In genomic region chr9:127546125-127546832, GRCh38 we compare ENCODE assay signal across 10 cellular contexts.
DNase-seq lines count a peak whose midpoint lies in the region; ATAC-seq and TF ChIP-seq lines count a peak whose summit lies in the region.
"Had no signal": no experiment of that assay in that cellular context is flagged by ENCODE, and none has a peak within 500 bp of the region (broad histone marks: within the 10 kb centered on the region; RNA-seq: fewer than 3 reads in every experiment).

No MANE protein-coding gene starts in this region.

- no peaks in the 10 kb centered on the region for H3K9me2 ChIP-seq in PC-3 (replicated peaks; ENCODE audit: low read length)

- peaks cover 9% of the 10 kb centered on the region for H3K79me1 ChIP-seq in neuronal stem cell (ENCODE audit: low read depth, low read length)

- no peak overlapping the region for H4K8ac ChIP-seq in neuronal stem cell (ENCODE audit: low read depth, low read length)

- no peak overlapping the region for H3K23ac ChIP-seq in neuronal stem cell (ENCODE audit: low read depth, low read length, poor library complexity)

- no peaks in the 10 kb centered on the region for H3K9me3 Mint-ChIP-seq in endodermal cell

- H2AFZ ChIP-seq in ACC112 (ENCODE audit: low read length, unreplicated experiment): no peak overlapping the region
- H2AFZ ChIP-seq in PC-3 (ENCODE audit: low read length): no peak overlapping the region
- H2AFZ ChIP-seq in neuronal stem cell (ENCODE audit: low read length): no peak overlapping the region

- H3K9ac ChIP-seq in PC-3 (ENCODE audit: low read length): peak overlapping the region; percentile 39; the same call in 1 of the 2 replicates
- no peak overlapping the region for H3K9ac ChIP-seq in endodermal cell (ENCODE audit: extremely low read depth, low read length, poor library complexity, severe bottlenecking)
- peak overlapping the region; percentile 63 for H3K9ac ChIP-seq in neuronal stem cell (ENCODE audit: low read depth, low read length, poor library complexity)

- H3K36me3 ChIP-seq in ACC112 (ENCODE audit: insufficient read depth, low read length): 0 out of 2 replicates have a peak, but pooled peaks cover 9% of the 10 kb centered on the region
- H3K36me3 ChIP-seq in PC-3 (ENCODE audit: low read depth, low read length): peaks cover 5% of the 10 kb centered on the region; the same call in 1 of the 2 replicates
- H3K36me3 ChIP-seq in endodermal cell (ENCODE audit: control insufficient read depth, insufficient read depth, low read length): no peaks in the 10 kb centered on the region
- no peaks in the 10 kb centered on the region for H3K36me3 ChIP-seq in neuronal stem cell (replicated peaks in 1 of 2; ENCODE audit: control insufficient read depth in 2 of 2, insufficient read depth in 2 of 2, low read length in 2 of 2)

- BruUV-seq in PC-3 (replicated peaks; lab: Mats Ljungman, UMichigan): no TSS peak

- no peak overlapping the region for H2BK15ac ChIP-seq in neuronal stem cell (ENCODE audit: low read length)

- H3K4me2 ChIP-seq in PC-3 (ENCODE audit: low read length): peak overlapping the region; percentile 60
- H3K4me2 ChIP-seq in neuronal stem cell (ENCODE audit: insufficient read depth, low read length, poor library complexity, severe bottlenecking): no peak overlapping the region

- H3F3A ChIP-seq in PC-3 (ENCODE audit: low read length, unreplicated experiment): no peaks in the 10 kb centered on the region

- peaks cover 23% of the 10 kb centered on the region for H3K4me1 Mint-ChIP-seq in endodermal cell

- DNase-seq in PC-3: no peak
- no peak for DNase-seq in endodermal cell
- DNase-seq in neuronal stem cell (ENCODE audit: low spot score): no peak
- no peak for DNase-seq in activated effector memory CD4-positive, alpha-beta T cell treated with anti-CD3 and anti-CD28 coated beads, Interleukin-2, amount 50 U/mL, for 16 hours
- DNase-seq in activated gamma-delta T cell (lab: John Stamatoyannopoulos, UW): no peak
- DNase-seq: cortex of kidney, DMS79 treated with DMSO at 0.1 percent for 48 hours had no signal

- H3K18ac ChIP-seq in neuronal stem cell (ENCODE audit: low read length): peak overlapping the region; percentile 84

- no peak overlapping the region for H2BK120ac ChIP-seq in neuronal stem cell (ENCODE audit: low read depth, low read length)

- H2BK12ac ChIP-seq in neuronal stem cell (ENCODE audit: low read length): peak overlapping the region; percentile 88

- H3K27ac ChIP-seq in ACC112 (ENCODE audit: low read depth, low read length) (peak overlapping the region; percentile 65), PC-3 (ENCODE audit: low read length) (peak overlapping the region; percentile 82), endodermal cell (ENCODE audit: low read depth, low read length) (no peak overlapping the region), neuronal stem cell (replicated peaks; ENCODE audit: low read length) (no peak overlapping the region)

- H3K27me3 ChIP-seq in ACC112 (ENCODE audit: insufficient read depth, low read length) (no peaks in the 10 kb centered on the region), PC-3 (ENCODE audit: low read length) (no peaks in the 10 kb centered on the region), endodermal cell (ENCODE audit: control insufficient read depth, insufficient read depth, low read length, poor library complexity, severe bottlenecking) (no peaks in the 10 kb centered on the region), neuronal stem cell (ENCODE audit: control insufficient read depth in 3 of 3, insufficient read depth in 3 of 3, low read depth in 1 of 3, low read length in 3 of 3) (no peaks in the 10 kb centered on the region)

- no peak overlapping the region for H3K4ac ChIP-seq in neuronal stem cell (ENCODE audit: low read length)

- intact Hi-C loops in PC-3 (cut with micrococcal nuclease): no loop called here

- H2BK5ac ChIP-seq in neuronal stem cell (ENCODE audit: low read length): peak overlapping the region; percentile 29

- CTCF ChIA-PET in PC-3 (lab: Charles Lee): no interaction called here

- TF ChIP-seq CTCF in PC-3 (conservative IDR thresholded peaks at IDR 0.05; ENCODE audit: low read depth, low read length) (no peak), endodermal cell (conservative IDR thresholded peaks at IDR 0.05) (no peak)

- H3K14ac ChIP-seq in neuronal stem cell (ENCODE audit: low read length): peak overlapping the region; percentile 97

- H2AK5ac ChIP-seq in neuronal stem cell (ENCODE audit: low read depth, low read length): peak overlapping the region; percentile 88

- peaks cover 76% of the 10 kb centered on the region for H3K4me1 ChIP-seq in ACC112 (ENCODE audit: control insufficient read depth, insufficient read depth, low read length, unreplicated experiment)
- peaks cover 28% of the 10 kb centered on the region for H3K4me1 ChIP-seq in PC-3 (ENCODE audit: insufficient read depth, low read length)
- H3K4me1 ChIP-seq in endodermal cell (ENCODE audit: control insufficient read depth, insufficient read depth, low read length): peaks cover 8% of the 10 kb centered on the region
- H3K4me1 ChIP-seq in neuronal stem cell (ENCODE audit: control insufficient read depth in 2 of 2, insufficient read depth in 1 of 2, low read depth in 1 of 2, low read length in 2 of 2): peaks cover 6 to 19% of the 10 kb centered on the region in 2 donors

- H3K79me2 ChIP-seq in ACC112 (ENCODE audit: control insufficient read depth, insufficient read depth, low read length, unreplicated experiment) (peaks cover 97% of the 10 kb centered on the region), PC-3 (ENCODE audit: low read length) (peaks cover 95% of the 10 kb centered on the region)

- no peak overlapping the region for H3K4me3 ChIP-seq in ACC112 (ENCODE audit: low read depth, low read length)
- H3K4me3 ChIP-seq in PC-3 (ENCODE audit: low read length): no peak overlapping the region
- no peak overlapping the region for H3K4me3 ChIP-seq in endodermal cell (ENCODE audit: low read length)
- no peak overlapping the region for H3K4me3 ChIP-seq in neuronal stem cell (ENCODE audit: low read length in 2 of 2)

- peaks cover 29% of the 10 kb centered on the region for H4K20me1 ChIP-seq in PC-3 (ENCODE audit: low read length)

- no peaks in the 10 kb centered on the region for H3K27me3 Mint-ChIP-seq in endodermal cell (ENCODE audit: insufficient read depth)

- peak overlapping the region; percentile 76 for H3K27ac Mint-ChIP-seq in endodermal cell

- H4K91ac ChIP-seq in neuronal stem cell (ENCODE audit: low read depth, low read length, poor library complexity): no peak overlapping the region

- ATAC-seq in PC-3 (no peak; the same call in 1 of the 2 replicates), HG03378 (IDR thresholded peaks at IDR 0.05; ENCODE audit: unreplicated experiment) (no peak), HG03097 (IDR thresholded peaks at IDR 0.05; ENCODE audit: low FRiP score, unreplicated experiment) (no peak)

- POLR2A ChIA-PET in PC-3 (lab: Charles Lee; ENCODE audit: unreplicated experiment): interaction anchor here (0.5 kb wide), 1 partner anchor 27 kb away, joined by 3 read pairs; no protein-coding TSS in a partner anchor

- WGBS in endodermal cell (ENCODE audit: insufficient coverage in 1 of 2, insufficient read length in 1 of 2), 2 experiments: 94% methylated on average over 10 to 14 of the region's 14 CpGs
- no CpG with 5 or more reads among the region's 14 CpGs for WGBS in neuronal stem cell (ENCODE audit: extremely low coverage in 2 of 2, insufficient read length in 2 of 2, insufficient replicate concordance in 1 of 2), 2 donors

- H3K4me3 Mint-ChIP-seq in endodermal cell: no peak overlapping the region

- H3K9me3 ChIP-seq in PC-3 (ENCODE audit: low read length) (no peaks in the 10 kb centered on the region), endodermal cell (ENCODE audit: control insufficient read depth, low read length) (no peaks in the 10 kb centered on the region), neuronal stem cell (replicated peaks in 1 of 2; ENCODE audit: control insufficient read depth in 2 of 2, insufficient read depth in 1 of 2, low read depth in 1 of 2, low read length in 2 of 2) (no peaks in the 10 kb centered on the region)

- H3K36me3 Mint-ChIP-seq in endodermal cell (ENCODE audit: low read depth): peaks cover 5% of the 10 kb centered on the region

Comparison
In these comparisons a context has a peak if more than half of its experiments do, and no peak if none do; other contexts are left out.
1. H3K27ac ChIP-seq: peak in ACC112 (single experiment) and PC-3 (single experiment); none in endodermal cell (single experiment) and neuronal stem cell (single experiment).